Comparison of ENCODE assay signal across 8 cellular contexts in genomic region chr2:25341753-25342371, GRCh38. TPM values are rescaled to one million over a fixed set of nuclear protein-coding genes. Genes with fewer than 3 reads are reported as not detected.
DNase-seq lines count a peak whose midpoint lies in the region; ATAC-seq and TF ChIP-seq lines count a peak whose summit lies in the region.

Gene DNMT3A, minus strand, starts transcription at chr2:25341925. Its CDS starts 27,941 bp downstream, at chr2:25313984.

- H3K4me3 ChIP-seq in HUES6 (ENCODE audit: low read depth, low read length): peak within 1 kb of the TSS; percentile 67
- H3K4me3 ChIP-seq in SK-N-SH (ENCODE audit: low read depth in 2 of 2, low read length in 1 of 2): peak within 1 kb of the TSS; percentile 82 to 87
- H3K4me3 ChIP-seq in adrenal gland: peak within 1 kb of the TSS in 2 of 4 donors; percentile 40 to 66
- H3K4me3 ChIP-seq in aorta (ENCODE audit: low read length in 2 of 2): peak within 1 kb of the TSS; percentile 87 to 96

- no peak within 1 kb of the TSS for H3K27ac ChIP-seq in HUES6 (ENCODE audit: low read depth, low read length)
- H3K27ac ChIP-seq in SK-N-SH (ENCODE audit: low read depth in 2 of 2, low read length in 1 of 2): peak within 1 kb of the TSS in 1 of 2 experiments; percentile 93; a peak in 2 of 4 replicates
- H3K27ac ChIP-seq in adrenal gland: peak within 1 kb of the TSS in 3 of 5 donors; percentile 76 to 92 (median 81)
- H3K27ac ChIP-seq in aorta (ENCODE audit: low read depth in 1 of 2, low read length in 2 of 2): peak within 1 kb of the TSS in 1 of 2 donors; percentile 42

- peaks cover 23% of the 10 kb centered on the region for H3K4me1 Mint-ChIP-seq in osteocyte (ENCODE audit: unreplicated experiment)

- WGBS in SK-N-SH (ENCODE audit: low lambda C conversion rate): 1% methylated on average over 45 of the region's 100 CpGs
- WGBS in adrenal gland, 4 donors: 0 to 1% (median 0%) methylated on average over 1 to 99 of the region's 100 CpGs; no CpG with 5 or more reads in 1 of the 4 donors
- WGBS in aorta, 2 donors: 1% methylated on average over 29 to 100 of the region's 100 CpGs

- H3K9me3 Mint-ChIP-seq in osteocyte (ENCODE audit: unreplicated experiment): no peaks in the 10 kb centered on the region

- H3K27me3 ChIP-seq in HUES6 (ENCODE audit: control insufficient read depth, insufficient read depth, low read length): peaks cover 28% of the 10 kb centered on the region
- no peaks in the 10 kb centered on the region for H3K27me3 ChIP-seq in SK-N-SH (ENCODE audit: insufficient read depth)
- no peaks in the 10 kb centered on the region for H3K27me3 ChIP-seq in adrenal gland
- H3K27me3 ChIP-seq in aorta (ENCODE audit: control insufficient read depth in 1 of 2, insufficient read depth in 2 of 2, low read length in 1 of 2): no peaks in the 10 kb centered on the region

- CTCF ChIA-PET in SK-N-SH (lab: Yijun Ruan, JAX): interaction anchor here (0.5 to 5.5 kb wide), 30 partner anchors 8 to 323 kb away, joined by 3 to 60 read pairs (median 6); no protein-coding TSS in a partner anchor

- H3K79me2 ChIP-seq in SK-N-SH (ENCODE audit: insufficient read depth): peaks cover 9% of the 10 kb centered on the region; the same call in 1 of the 2 replicates

- no peak within 1 kb of the TSS for H3K27ac Mint-ChIP-seq in osteocyte (ENCODE audit: unreplicated experiment)

- H2AFZ ChIP-seq in SK-N-SH (ENCODE audit: low read depth): no peak within 1 kb of the TSS

- TF ChIP-seq CTCF in SK-N-SH (IDR thresholded peaks at IDR 0.05): no peak
- no peak for TF ChIP-seq CTCF in adrenal gland (IDR thresholded peaks at IDR 0.05)
- TF ChIP-seq CTCF in osteocyte (IDR thresholded peaks at IDR 0.05): no peak

- H3K4me2 ChIP-seq in SK-N-SH: peak within 1 kb of the TSS; percentile 92

- H3F3A ChIP-seq in SK-N-SH (replicated peaks; ENCODE audit: insufficient read depth): no peaks in the 10 kb centered on the region

- DNase-seq in DMS 273 treated with DMSO at 0.1 percent for 48 hours (lab: John Stamatoyannopoulos, UW): peak; percentile 16
- peak; percentile 94 for DNase-seq in SK-N-SH
- peak; percentile 77 to 86 (median 80) for DNase-seq in adrenal gland
- DNase-seq in cardiac septum (ENCODE audit: low spot score): peak; percentile 86
- no peak for DNase-seq in osteocyte (ENCODE audit: extremely low spot score, unreplicated experiment)
- DNase-seq in aorta: peak; percentile 83 to 91

- H3K36me3 ChIP-seq in HUES6 (ENCODE audit: control insufficient read depth, insufficient read depth, low read length) (no peaks in the 10 kb centered on the region), SK-N-SH (replicated peaks in 1 of 2; ENCODE audit: control insufficient read depth in 1 of 2, insufficient read depth in 2 of 2, low read length in 1 of 2) (peaks cover 0 to 2% of the 10 kb centered on the region in 2 experiments), adrenal gland (replicated peaks in 1 of 2) (no peaks in the 10 kb centered on the region), aorta (ENCODE audit: control insufficient read depth in 1 of 2, insufficient read depth in 2 of 2, low read length in 1 of 2) (no peaks in the 10 kb centered on the region)

- no peaks in the 10 kb centered on the region for H3K27me3 Mint-ChIP-seq in osteocyte (ENCODE audit: unreplicated experiment)

- ATAC-seq in GM21515 (IDR thresholded peaks at IDR 0.05; ENCODE audit: unreplicated experiment): peak; percentile 31
- ATAC-seq in aorta (ENCODE audit: low FRiP score): peak; percentile 42

- H3K9ac ChIP-seq in HUES6 (ENCODE audit: low read length) (no peak within 1 kb of the TSS), SK-N-SH (no peak within 1 kb of the TSS)

- H3K4me1 ChIP-seq in HUES6 (ENCODE audit: control insufficient read depth, insufficient read depth, low read length) (peaks cover 20% of the 10 kb centered on the region), SK-N-SH (ENCODE audit: control insufficient read depth in 1 of 2, insufficient read depth in 2 of 2, low read depth in 1 of 2, low read length in 1 of 2) (peaks cover 4 to 42% of the 10 kb centered on the region in 2 experiments; a peak in 2 of 4 replicates), adrenal gland (replicated peaks in 1 of 2) (peaks cover 18 to 37% of the 10 kb centered on the region in 2 donors), aorta (ENCODE audit: control insufficient read depth in 1 of 2, insufficient read depth in 2 of 2, low read length in 2 of 2) (no peaks in the 10 kb centered on the region)

- peaks cover 3% of the 10 kb centered on the region for H3K36me3 Mint-ChIP-seq in osteocyte (ENCODE audit: unreplicated experiment)

- no peaks in the 10 kb centered on the region for H3K9me2 ChIP-seq in SK-N-SH

- no peak for TF ChIP-seq RAD21 in SK-N-SH (IDR thresholded peaks at IDR 0.05; ENCODE audit: low read length)

- TF ChIP-seq EP300 in SK-N-SH (IDR thresholded peaks at IDR 0.05; ENCODE audit: borderline replicate concordance in 1 of 2, low read depth in 1 of 2, low read length in 1 of 2): no peak

- H4K20me1 ChIP-seq in SK-N-SH (ENCODE audit: insufficient read depth): peaks cover 33% of the 10 kb centered on the region

- H3K9me3 ChIP-seq in HUES6 (ENCODE audit: control insufficient read depth, insufficient read depth, low read depth, low read length) (no peaks in the 10 kb centered on the region), SK-N-SH (no peaks in the 10 kb centered on the region), adrenal gland (replicated peaks in 1 of 3) (no peaks in the 10 kb centered on the region), aorta (ENCODE audit: control insufficient read depth, low read length) (no peaks in the 10 kb centered on the region)

- POLR2A ChIA-PET in SK-N-SH (lab: Yijun Ruan, JAX): interaction anchor here (1.0 to 1.4 kb wide), 3 partner anchors 27 to 47 kb away, joined by 3 read pairs; no protein-coding TSS in a partner anchor

- intact Hi-C loops in adrenal gland (cut with DNase I): loop anchor here (5.0 kb wide), 1 partner anchor 35 kb away; no protein-coding TSS in a partner anchor
- intact Hi-C loops in cardiac septum (cut with DNase I): loop anchor here (2.0 to 5.0 kb wide), 2 partner anchors 35 to 180 kb away; no protein-coding TSS in a partner anchor
- intact Hi-C loops in aorta (cut with DNase I): loop anchor here (2.0 to 5.0 kb wide), 4 partner anchors 35 to 180 kb away; no protein-coding TSS in a partner anchor

- TF ChIP-seq POLR2A in adrenal gland (IDR thresholded peaks at IDR 0.05): peak; percentile 37 to 51

- peak within 1 kb of the TSS; percentile 72 for H3K4me3 Mint-ChIP-seq in osteocyte (ENCODE audit: unreplicated experiment)

TF ChIP-seq in SK-N-SH, 30 proteins besides CTCF, POLR2A, EP300 and RAD21:
- TF ChIP-seq TAF1 (IDR thresholded peaks at IDR 0.05; ENCODE audit: borderline replicate concordance, low read depth, low read length) (0 out of 2 replicates have a peak, but pooled peaks have one; percentile 20), MXI1 (IDR thresholded peaks at IDR 0.05; ENCODE audit: low read depth, low read length) (no peak), GATA2 (CRISPR knock-in tag; IDR thresholded peaks at IDR 0.05) (no peak), TCF12 (IDR thresholded peaks at IDR 0.05) (no peak)

RNA-seq across cellular contexts. Expression of gene DNMT3A, which starts in this region (rescaled TPM):
- 5.5 and 5.6 TPM in 2 replicates for polyA plus RNA-seq in SK-N-SH (2012; rRNA removed)
- 2.3 and 2.6 TPM in 2 replicates for polyA plus RNA-seq in SK-N-SH (2012; cell fraction: cytosol; rRNA removed)
- polyA plus RNA-seq in SK-N-SH (2012; cell fraction: nucleus; rRNA removed): 18.6 and 20.2 TPM in 2 replicates
- 10 to 100 TPM; 10.6 to 53.4 (median 26.1) TPM for total RNA-seq in adrenal gland
- polyA plus RNA-seq in adrenal gland: 10 to 100 TPM; 12.1 to 26.0 (median 17.3) TPM
- 24.9 TPM for total RNA-seq in cardiac septum
- total RNA-seq in osteocyte: 80.2 and 85.2 TPM in 2 replicates
- total RNA-seq in aorta: 10 to 100 TPM; 32.5 to 48.2 TPM
- polyA plus RNA-seq in aorta: 10 to 100 TPM in 1 of 2 donors, 1 to 10 TPM in 1; 9.4 to 11.6 TPM
